11 cellular contexts compared by ENCODE assay signal in genomic region chr19:19777692-19778091, GRCh38. TPM values are rescaled to one million over a fixed set of nuclear protein-coding genes. Genes with fewer than 3 reads are reported as not detected.
DNase-seq lines count a peak whose midpoint lies in the region; ATAC-seq and TF ChIP-seq lines count a peak whose summit lies in the region.
"Had no signal": no experiment of that assay in that cellular context is flagged by ENCODE, and none has a peak within 500 bp of the region (broad histone marks: within the 10 kb centered on the region; RNA-seq: fewer than 3 reads in every experiment).

No MANE protein-coding gene starts in this region.

- no peak for ATAC-seq in stimulated activated naive CD8-positive, alpha-beta T cell treated with anti-CD3 and anti-CD28 coated beads, Interleukin-15, Interleukin-2, amounts not matched to agents 100 U/mL and 50 U/mL, for 24 hours
- no peak for ATAC-seq in HG02678 (IDR thresholded peaks at IDR 0.05; ENCODE audit: unreplicated experiment)

- H3K9me3 ChIP-seq in iPS-18c (ENCODE audit: control insufficient read depth, insufficient read depth, low read length): no peaks in the 10 kb centered on the region

- H3K4me3 Mint-ChIP-seq in stimulated activated naive CD8-positive, alpha-beta T cell treated with anti-CD3 and anti-CD28 coated beads, Interleukin-15, Interleukin-2, amounts not matched to agents 100 ng/mL and 50 ng/mL, for 24 hours: peak overlapping the region; percentile 96
- peak overlapping the region; percentile 97 for H3K4me3 Mint-ChIP-seq in activated CD4-positive, alpha-beta memory T cell treated with anti-CD3 and anti-CD28 coated beads for 36 hours

- peaks cover 75% of the 10 kb centered on the region for H3K4me1 Mint-ChIP-seq in stimulated activated naive CD8-positive, alpha-beta T cell treated with anti-CD3 and anti-CD28 coated beads, Interleukin-15, Interleukin-2, amounts not matched to agents 100 ng/mL and 50 ng/mL, for 24 hours (ENCODE audit: low read depth)
- H3K4me1 Mint-ChIP-seq in activated CD4-positive, alpha-beta memory T cell treated with anti-CD3 and anti-CD28 coated beads for 36 hours (ENCODE audit: low read depth): peaks cover 53% of the 10 kb centered on the region

- H3K9me3 Mint-ChIP-seq in stimulated activated naive CD8-positive, alpha-beta T cell treated with anti-CD3 and anti-CD28 coated beads, Interleukin-15, Interleukin-2, amounts not matched to agents 100 ng/mL and 50 ng/mL, for 24 hours: peaks cover 16% of the 10 kb centered on the region
- H3K9me3 Mint-ChIP-seq in activated CD4-positive, alpha-beta memory T cell treated with anti-CD3 and anti-CD28 coated beads for 36 hours: peaks cover 17% of the 10 kb centered on the region

- intact Hi-C loops in activated CD4-positive, alpha-beta memory T cell treated with anti-CD3 and anti-CD28 coated beads for 36 hours (cut with micrococcal nuclease): loop anchor here (2.0 kb wide), 1 partner anchor 89 kb away; no protein-coding TSS in a partner anchor

- no peak overlapping the region for H3K27ac Mint-ChIP-seq in stimulated activated naive CD8-positive, alpha-beta T cell treated with anti-CD3 and anti-CD28 coated beads, Interleukin-15, Interleukin-2, amounts not matched to agents 100 ng/mL and 50 ng/mL, for 24 hours
- peak overlapping the region; percentile 93 for H3K27ac Mint-ChIP-seq in activated CD4-positive, alpha-beta memory T cell treated with anti-CD3 and anti-CD28 coated beads for 36 hours

- no peaks in the 10 kb centered on the region for H3K27me3 Mint-ChIP-seq in stimulated activated naive CD8-positive, alpha-beta T cell treated with anti-CD3 and anti-CD28 coated beads, Interleukin-15, Interleukin-2, amounts not matched to agents 100 ng/mL and 50 ng/mL, for 24 hours
- H3K27me3 Mint-ChIP-seq in activated CD4-positive, alpha-beta memory T cell treated with anti-CD3 and anti-CD28 coated beads for 36 hours: no peaks in the 10 kb centered on the region

- 0 out of 2 replicates have a peak overlapping the region, but pooled peaks have one; percentile 81 for H3K4me3 ChIP-seq in iPS-18c (ENCODE audit: insufficient read depth, low read depth, low read length)

- H3K36me3 Mint-ChIP-seq in stimulated activated naive CD8-positive, alpha-beta T cell treated with anti-CD3 and anti-CD28 coated beads, Interleukin-15, Interleukin-2, amounts not matched to agents 100 ng/mL and 50 ng/mL, for 24 hours (ENCODE audit: low read depth): peaks cover 51% of the 10 kb centered on the region
- H3K36me3 Mint-ChIP-seq in activated CD4-positive, alpha-beta memory T cell treated with anti-CD3 and anti-CD28 coated beads for 36 hours: peaks cover 41% of the 10 kb centered on the region

- CTCF ChIA-PET in activated CD4-positive, alpha-beta memory T cell treated with anti-CD3 and anti-CD28 coated beads for 36 hours (lab: Charles Lee): interaction anchor here (0.7 kb wide), 2 partner anchors 9 to 85 kb away, joined by 3 to 4 read pairs; no protein-coding TSS in a partner anchor
- CTCF ChIA-PET in HEK293T (lab: Yijun Ruan, JAX): no interaction called here

- DNase-seq in stimulated activated naive CD8-positive, alpha-beta T cell treated with anti-CD3 and anti-CD28 coated beads, Interleukin-15, Interleukin-2, amounts not matched to agents 100 U/mL and 50 U/mL, for 24 hours: no peak
- DNase-seq in activated CD4-positive, alpha-beta memory T cell treated with anti-CD3 and anti-CD28 coated beads for 36 hours: no peak
- DNase-seq in NOMO-1 treated with dmso at 0.1 percent for 144 hours (lab: John Stamatoyannopoulos, UW; ENCODE audit: unreplicated experiment) (no peak), NCI-H2029 (lab: John Stamatoyannopoulos, UW) (no peak), HEK293T (ENCODE audit: extremely low spot score) (no peak)
- DNase-seq: effector memory CD4-positive, alpha-beta T cell; KG1; RPMI8226 had no signal

- POLR2A ChIA-PET in activated CD4-positive, alpha-beta memory T cell treated with anti-CD3 and anti-CD28 coated beads for 36 hours (lab: Charles Lee): no interaction called here
- POLR2A ChIA-PET in HEK293T (lab: Yijun Ruan, JAX): interaction anchor here (0.6 kb wide), 1 partner anchor 584 kb away, joined by 3 read pairs; no protein-coding TSS in a partner anchor

TF ChIP-seq in HEK293T, 16 proteins besides CTCF, POLR2A, EP300 and RAD21:
- TF ChIP-seq CTBP1 (IDR thresholded peaks at IDR 0.05; ENCODE audit: borderline replicate concordance) (no peak), NFRKB (IDR thresholded peaks at IDR 0.05) (no peak), LEF1 (IDR thresholded peaks at IDR 0.05; ENCODE audit: borderline replicate concordance) (no peak), FOXK2 (IDR thresholded peaks at IDR 0.05) (no peak)

RNA-seq across cellular contexts. Expression of gene ZNF506, which starts 43.9 kb away (rescaled TPM):
- 10 to 100 TPM; 32.9 to 39.3 TPM for total RNA-seq in activated CD4-positive, alpha-beta memory T cell treated with anti-CD3 and anti-CD28 coated beads for 36 hours

RNA-seq across cellular contexts. Expression of gene ZNF14, which starts 44.8 kb away (rescaled TPM):
- total RNA-seq in activated CD4-positive, alpha-beta memory T cell treated with anti-CD3 and anti-CD28 coated beads for 36 hours: 1 to 10 TPM; 6.8 to 7.9 TPM
